Comparison of ENCODE assay signal across 13 cellular contexts in genomic region chr6:36349240-36349639, GRCh38. TPM values are rescaled to one million over a fixed set of nuclear protein-coding genes. Genes with fewer than 3 reads are reported as not detected.
DNase-seq lines count a peak whose midpoint lies in the region; ATAC-seq, FAIRE-seq and TF ChIP-seq lines count a peak whose summit lies in the region.
"Had no signal": no experiment of that assay in that cellular context is flagged by ENCODE, and none has a peak within 500 bp of the region (broad histone marks: within the 10 kb centered on the region; RNA-seq: fewer than 3 reads in every experiment).

No MANE protein-coding gene starts in this region.

- peaks cover 2 to 21% of the 10 kb centered on the region in 2 donors for H3K27me3 Mint-ChIP-seq in natural killer cell treated with Interleukin-12 subunit alpha and Interleukin-12 subunit beta and Interleukin-15 and Interleukin-18, amount 100 ng/mL, for 72 hours
- H3K27me3 Mint-ChIP-seq in Calu3 (ENCODE audit: unreplicated experiment) = no peaks in the 10 kb centered on the region

- H3K36me3 Mint-ChIP-seq in natural killer cell treated with Interleukin-12 subunit alpha and Interleukin-12 subunit beta and Interleukin-15 and Interleukin-18, amount 100 ng/mL, for 72 hours = peaks cover 11% of the 10 kb centered on the region
- no peaks in the 10 kb centered on the region for H3K36me3 Mint-ChIP-seq in Calu3 (ENCODE audit: insufficient read depth, unreplicated experiment)

- H3K9me3 Mint-ChIP-seq in natural killer cell treated with Interleukin-12 subunit alpha and Interleukin-12 subunit beta and Interleukin-15 and Interleukin-18, amount 100 ng/mL, for 72 hours = no peaks in the 10 kb centered on the region
- no peaks in the 10 kb centered on the region for H3K9me3 Mint-ChIP-seq in Calu3 (ENCODE audit: low read depth, unreplicated experiment)

- intact Hi-C loops in Calu3 (cut with micrococcal nuclease; ENCODE audit: unreplicated experiment) = no loop called here

- H3K4me3 Mint-ChIP-seq in natural killer cell treated with Interleukin-12 subunit alpha and Interleukin-12 subunit beta and Interleukin-15 and Interleukin-18, amount 100 ng/mL, for 72 hours = no peak overlapping the region
- H3K4me3 Mint-ChIP-seq in Calu3 (ENCODE audit: low read depth, unreplicated experiment) = no peak overlapping the region
- H3K4me3 Mint-ChIP-seq: T-helper 1 cell treated with Interleukin-12 subunit alpha and Interleukin-12 subunit beta and Interleukin-4 antibody, amounts not matched to agents 30 μg/mL and 1 μg/mL, for 36 hours had no signal

- BruUV-seq in Calu3 (replicated peaks; lab: Mats Ljungman, UMichigan) = no TSS peak

- peak; percentile 61 for FAIRE-seq in GM12891 (lab: Jason Lieb, UNC)
- FAIRE-seq: kidney had no signal

- DNase-seq in GM12891 (ENCODE audit: insufficient read length, low spot score) (no peak), NCI-H146 (lab: John Stamatoyannopoulos, UW) (peak; percentile 91), RPMI8226 (peak; percentile 98), mucosa of gallbladder (ENCODE audit: low spot score) (peak; percentile 83), DMS114 treated with DMSO at 0.1 percent for 48 hours (lab: John Stamatoyannopoulos, UW; ENCODE audit: unreplicated experiment) (no peak), Calu3 (no peak), SW480 (ENCODE audit: low spot score) (no peak)
- DNase-seq in natural killer cell treated with Interleukin-12 subunit alpha and Interleukin-12 subunit beta and Interleukin-15 and Interleukin-18, amount 100 ng/mL, for 72 hours (ENCODE audit: low spot score) = no peak
- DNase-seq: activated CD8-positive, alpha-beta memory T cell treated with anti-CD3 and anti-CD28 coated beads, Interleukin-2, amount 50 U/mL, for 4 hours; kidney; NCI-H446 treated with DMSO at 0.1 percent for 48 hours had no signal

- TF ChIP-seq CTCF in Calu3 (IDR thresholded peaks at IDR 0.05; ENCODE audit: unreplicated experiment) = no peak

- ATAC-seq in natural killer cell treated with Interleukin-12 subunit alpha and Interleukin-12 subunit beta and Interleukin-15 and Interleukin-18, amount 100 ng/mL, for 72 hours = no peak

- CTCF ChIA-PET in Calu3 (lab: Charles Lee) = no interaction called here

- TF ChIP-seq POLR2A in GM12891 (IDR thresholded peaks at IDR 0.05; ENCODE audit: low read depth, low read length) = no peak

- no peak overlapping the region for H3K27ac Mint-ChIP-seq in natural killer cell treated with Interleukin-12 subunit alpha and Interleukin-12 subunit beta and Interleukin-15 and Interleukin-18, amount 100 ng/mL, for 72 hours
- H3K27ac Mint-ChIP-seq in Calu3 (ENCODE audit: unreplicated experiment) = no peak overlapping the region
- H3K27ac Mint-ChIP-seq: T-helper 1 cell treated with Interleukin-12 subunit alpha and Interleukin-12 subunit beta and Interleukin-4 antibody, amounts not matched to agents 30 μg/mL and 1 μg/mL, for 36 hours had no signal

- H3K4me1 Mint-ChIP-seq in natural killer cell treated with Interleukin-12 subunit alpha and Interleukin-12 subunit beta and Interleukin-15 and Interleukin-18, amount 100 ng/mL, for 72 hours (ENCODE audit: low read depth in 2 of 2) = peaks cover 0 to 5% of the 10 kb centered on the region in 2 donors
- H3K4me1 Mint-ChIP-seq in Calu3 (ENCODE audit: low read depth, unreplicated experiment) = peaks cover 24% of the 10 kb centered on the region

TF ChIP-seq in GM12891, 5 proteins besides CTCF, POLR2A, EP300 and RAD21:
- TF ChIP-seq TAF1 (IDR thresholded peaks at IDR 0.05; ENCODE audit: low read depth, low read length) = no peak

RNA-seq across cellular contexts. Expression of gene BNIP5, which starts 12.6 kb away (rescaled TPM):
- polyA plus RNA-seq in GM12891 (2012; ENCODE audit: low read depth, missing spikeins) = 0.12 TPM
- total RNA-seq in mucosa of gallbladder = 7.4 TPM
- not detected for total RNA-seq in natural killer cell treated with Interleukin-12 subunit alpha and Interleukin-12 subunit beta and Interleukin-15 and Interleukin-18, amount 100 ng/mL, for 72 hours
- total RNA-seq in Calu3 (2022) = 0.88 and 0.94 TPM in 2 replicates
- total RNA-seq: fibroblast of lung had no signal
- polyA plus RNA-seq: fibroblast of lung had no signal

RNA-seq across cellular contexts. Expression of gene ETV7, which starts 38.2 kb away (rescaled TPM):
- polyA plus RNA-seq in GM12891 (2012; ENCODE audit: low read depth, missing spikeins) = 4.7 TPM
- total RNA-seq in mucosa of gallbladder (2.5 TPM), Calu3 (2022) (2.6 and 8.7 TPM in 2 replicates)
- 10 to 100 TPM in 1 of 2 donors, 1 to 10 TPM in 1; 6.9 to 19.8 TPM for total RNA-seq in natural killer cell treated with Interleukin-12 subunit alpha and Interleukin-12 subunit beta and Interleukin-15 and Interleukin-18, amount 100 ng/mL, for 72 hours

Comparison
In these comparisons a context has a peak if more than half of its experiments do, and no peak if none do; other contexts are left out.
1. DNase-seq: peak in NCI-H146 (single experiment), RPMI8226 (single experiment) and mucosa of gallbladder (single experiment); none in GM12891 (single experiment), natural killer cell treated with Interleukin-12 subunit alpha and Interleukin-12 subunit beta and Interleukin-15 and Interleukin-18, amount 100 ng/mL, for 72 hours (single experiment), DMS114 treated with DMSO at 0.1 percent for 48 hours (single experiment), Calu3 (single experiment) and SW480 (single experiment).